1 cellular context compared by ENCODE assay signal in the genomic region with DNA sequence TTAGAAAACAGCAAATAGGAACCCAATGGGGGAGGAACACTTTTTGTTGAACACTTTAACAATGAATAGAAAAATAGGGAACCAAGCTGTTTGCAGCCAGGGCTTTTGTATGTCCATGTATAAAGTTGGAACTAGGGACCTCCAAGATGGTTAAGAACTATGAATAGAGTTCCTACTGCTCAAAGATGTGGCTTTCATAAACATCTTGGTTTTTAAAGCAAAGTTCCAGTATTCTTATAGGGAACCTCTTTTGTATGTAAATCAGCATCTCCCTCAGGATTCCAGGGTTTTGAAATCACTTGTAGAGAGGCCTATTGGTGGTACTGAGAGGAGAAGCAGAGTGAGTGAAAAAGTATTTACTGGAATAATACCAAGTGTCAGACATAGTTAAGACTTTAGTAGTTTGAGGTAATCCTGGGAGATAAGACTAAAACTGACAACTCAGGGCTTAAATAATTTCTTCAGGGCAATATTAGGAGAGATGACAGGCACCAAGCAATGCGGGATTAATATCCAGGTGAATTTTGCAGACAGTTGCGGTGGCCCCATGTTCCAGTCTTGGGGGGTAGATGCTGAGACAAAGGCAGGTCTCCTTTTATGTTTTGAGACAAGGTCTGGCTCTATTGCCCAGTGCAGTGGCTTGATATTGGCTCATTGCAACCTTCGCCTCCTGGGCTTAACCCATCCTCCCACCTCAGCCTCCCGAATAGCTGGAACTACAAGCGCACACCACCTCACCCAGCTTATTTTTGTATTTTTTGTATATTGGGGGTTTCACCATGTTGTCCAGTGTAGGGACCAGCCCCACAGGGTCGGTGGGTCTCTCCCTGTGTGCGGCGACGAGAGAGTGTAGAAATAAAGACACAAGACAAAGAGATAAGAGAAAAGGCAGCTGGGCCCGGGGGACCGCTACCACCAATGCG.
TF ChIP-seq lines count a peak whose summit lies in the region.

No MANE protein-coding gene starts in this region.

TF ChIP-seq in WTC11, 78 proteins besides CTCF, POLR2A, EP300 and RAD21 (continued from another document):
- TF ChIP-seq, protein P1, sequence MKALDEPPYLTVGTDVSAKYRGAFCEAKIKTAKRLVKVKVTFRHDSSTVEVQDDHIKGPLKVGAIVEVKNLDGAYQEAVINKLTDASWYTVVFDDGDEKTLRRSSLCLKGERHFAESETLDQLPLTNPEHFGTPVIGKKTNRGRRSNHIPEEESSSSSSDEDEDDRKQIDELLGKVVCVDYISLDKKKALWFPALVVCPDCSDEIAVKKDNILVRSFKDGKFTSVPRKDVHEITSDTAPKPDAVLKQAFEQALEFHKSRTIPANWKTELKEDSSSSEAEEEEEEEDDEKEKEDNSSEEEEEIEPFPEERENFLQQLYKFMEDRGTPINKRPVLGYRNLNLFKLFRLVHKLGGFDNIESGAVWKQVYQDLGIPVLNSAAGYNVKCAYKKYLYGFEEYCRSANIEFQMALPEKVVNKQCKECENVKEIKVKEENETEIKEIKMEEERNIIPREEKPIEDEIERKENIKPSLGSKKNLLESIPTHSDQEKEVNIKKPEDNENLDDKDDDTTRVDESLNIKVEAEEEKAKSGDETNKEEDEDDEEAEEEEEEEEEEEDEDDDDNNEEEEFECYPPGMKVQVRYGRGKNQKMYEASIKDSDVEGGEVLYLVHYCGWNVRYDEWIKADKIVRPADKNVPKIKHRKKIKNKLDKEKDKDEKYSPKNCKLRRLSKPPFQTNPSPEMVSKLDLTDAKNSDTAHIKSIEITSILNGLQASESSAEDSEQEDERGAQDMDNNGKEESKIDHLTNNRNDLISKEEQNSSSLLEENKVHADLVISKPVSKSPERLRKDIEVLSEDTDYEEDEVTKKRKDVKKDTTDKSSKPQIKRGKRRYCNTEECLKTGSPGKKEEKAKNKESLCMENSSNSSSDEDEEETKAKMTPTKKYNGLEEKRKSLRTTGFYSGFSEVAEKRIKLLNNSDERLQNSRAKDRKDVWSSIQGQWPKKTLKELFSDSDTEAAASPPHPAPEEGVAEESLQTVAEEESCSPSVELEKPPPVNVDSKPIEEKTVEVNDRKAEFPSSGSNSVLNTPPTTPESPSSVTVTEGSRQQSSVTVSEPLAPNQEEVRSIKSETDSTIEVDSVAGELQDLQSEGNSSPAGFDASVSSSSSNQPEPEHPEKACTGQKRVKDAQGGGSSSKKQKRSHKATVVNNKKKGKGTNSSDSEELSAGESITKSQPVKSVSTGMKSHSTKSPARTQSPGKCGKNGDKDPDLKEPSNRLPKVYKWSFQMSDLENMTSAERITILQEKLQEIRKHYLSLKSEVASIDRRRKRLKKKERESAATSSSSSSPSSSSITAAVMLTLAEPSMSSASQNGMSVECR (CRISPR knock-in tag; IDR thresholded peaks at IDR 0.05; ENCODE audit: borderline replicate concordance) = no peak
- TF ChIP-seq, protein P2, sequence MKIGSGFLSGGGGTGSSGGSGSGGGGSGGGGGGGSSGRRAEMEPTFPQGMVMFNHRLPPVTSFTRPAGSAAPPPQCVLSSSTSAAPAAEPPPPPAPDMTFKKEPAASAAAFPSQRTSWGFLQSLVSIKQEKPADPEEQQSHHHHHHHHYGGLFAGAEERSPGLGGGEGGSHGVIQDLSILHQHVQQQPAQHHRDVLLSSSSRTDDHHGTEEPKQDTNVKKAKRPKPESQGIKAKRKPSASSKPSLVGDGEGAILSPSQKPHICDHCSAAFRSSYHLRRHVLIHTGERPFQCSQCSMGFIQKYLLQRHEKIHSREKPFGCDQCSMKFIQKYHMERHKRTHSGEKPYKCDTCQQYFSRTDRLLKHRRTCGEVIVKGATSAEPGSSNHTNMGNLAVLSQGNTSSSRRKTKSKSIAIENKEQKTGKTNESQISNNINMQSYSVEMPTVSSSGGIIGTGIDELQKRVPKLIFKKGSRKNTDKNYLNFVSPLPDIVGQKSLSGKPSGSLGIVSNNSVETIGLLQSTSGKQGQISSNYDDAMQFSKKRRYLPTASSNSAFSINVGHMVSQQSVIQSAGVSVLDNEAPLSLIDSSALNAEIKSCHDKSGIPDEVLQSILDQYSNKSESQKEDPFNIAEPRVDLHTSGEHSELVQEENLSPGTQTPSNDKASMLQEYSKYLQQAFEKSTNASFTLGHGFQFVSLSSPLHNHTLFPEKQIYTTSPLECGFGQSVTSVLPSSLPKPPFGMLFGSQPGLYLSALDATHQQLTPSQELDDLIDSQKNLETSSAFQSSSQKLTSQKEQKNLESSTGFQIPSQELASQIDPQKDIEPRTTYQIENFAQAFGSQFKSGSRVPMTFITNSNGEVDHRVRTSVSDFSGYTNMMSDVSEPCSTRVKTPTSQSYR (CRISPR knock-in tag; IDR thresholded peaks at IDR 0.05) = no peak
- no peak for TF ChIP-seq IRF2 (CRISPR knock-in tag; IDR thresholded peaks at IDR 0.05; ENCODE audit: borderline replicate concordance, low read depth)
- TF ChIP-seq, protein P3, sequence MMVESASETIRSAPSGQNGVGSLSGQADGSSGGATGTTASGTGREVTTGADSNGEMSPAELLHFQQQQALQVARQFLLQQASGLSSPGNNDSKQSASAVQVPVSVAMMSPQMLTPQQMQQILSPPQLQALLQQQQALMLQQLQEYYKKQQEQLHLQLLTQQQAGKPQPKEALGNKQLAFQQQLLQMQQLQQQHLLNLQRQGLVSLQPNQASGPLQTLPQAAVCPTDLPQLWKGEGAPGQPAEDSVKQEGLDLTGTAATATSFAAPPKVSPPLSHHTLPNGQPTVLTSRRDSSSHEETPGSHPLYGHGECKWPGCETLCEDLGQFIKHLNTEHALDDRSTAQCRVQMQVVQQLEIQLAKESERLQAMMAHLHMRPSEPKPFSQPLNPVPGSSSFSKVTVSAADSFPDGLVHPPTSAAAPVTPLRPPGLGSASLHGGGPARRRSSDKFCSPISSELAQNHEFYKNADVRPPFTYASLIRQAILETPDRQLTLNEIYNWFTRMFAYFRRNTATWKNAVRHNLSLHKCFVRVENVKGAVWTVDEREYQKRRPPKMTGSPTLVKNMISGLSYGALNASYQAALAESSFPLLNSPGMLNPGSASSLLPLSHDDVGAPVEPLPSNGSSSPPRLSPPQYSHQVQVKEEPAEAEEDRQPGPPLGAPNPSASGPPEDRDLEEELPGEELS (CRISPR knock-in tag; IDR thresholded peaks at IDR 0.05) = no peak
